In the genomic region with DNA sequence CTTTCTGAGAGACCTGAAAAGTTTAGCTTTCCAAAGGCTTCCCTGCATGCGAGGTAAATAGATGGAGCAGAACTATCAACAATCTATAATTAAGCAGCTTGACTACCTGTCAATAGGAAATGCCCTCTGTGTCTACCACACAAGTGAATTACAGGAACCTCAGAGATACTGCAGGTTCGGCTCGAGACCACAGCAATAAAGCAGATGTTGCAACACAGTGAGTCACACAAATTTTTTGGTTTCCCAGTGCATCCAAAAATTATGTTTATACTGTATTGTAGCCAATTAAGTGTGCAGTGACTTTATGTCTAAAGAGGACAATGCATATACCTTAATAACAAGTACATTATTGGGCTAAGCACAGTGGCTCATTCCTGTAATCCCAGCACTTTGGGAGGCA, we compare ENCODE assay signal across 13 cellular contexts.
A peak's percentile ranks its signal among the peaks of the same experiment; 100 is the strongest.
DNase-seq lines count a peak whose midpoint lies in the region; ATAC-seq and TF ChIP-seq lines count a peak whose summit lies in the region.
"Had no signal": no experiment of that assay in that cellular context is flagged by ENCODE, and none has a peak within 500 bp of the region (broad histone marks: within the 10 kb centered on the region; RNA-seq: fewer than 3 reads in every experiment).

No MANE protein-coding gene starts in this region.

- H3K4me3 ChIP-seq in cardiac fibroblast (replicated peaks in 1 of 2; ENCODE audit: low read depth in 2 of 2, low read length in 2 of 2): no peak overlapping the region
- no peak overlapping the region for H3K4me3 ChIP-seq in naive thymus-derived CD4-positive, alpha-beta T cell (ENCODE audit: low read length)
- H3K4me3 ChIP-seq: suprapubic skin had no signal

- no peak overlapping the region for H3K27ac ChIP-seq in naive thymus-derived CD4-positive, alpha-beta T cell (ENCODE audit: low read depth, low read length)
- H3K27ac ChIP-seq: suprapubic skin had no signal

- H3K27me3 ChIP-seq in naive thymus-derived CD4-positive, alpha-beta T cell (ENCODE audit: control insufficient read depth in 2 of 2, insufficient read depth in 2 of 2, low read length in 2 of 2): no peaks in the 10 kb centered on the region
- H3K27me3 ChIP-seq: suprapubic skin had no signal

- H3K4me1 ChIP-seq in naive thymus-derived CD4-positive, alpha-beta T cell (ENCODE audit: control insufficient read depth in 2 of 2, insufficient read depth in 2 of 2, low read length in 2 of 2): no peaks in the 10 kb centered on the region

- no peaks in the 10 kb centered on the region for H3K9me3 ChIP-seq in naive thymus-derived CD4-positive, alpha-beta T cell (ENCODE audit: control insufficient read depth in 2 of 3, low read length in 3 of 3)
- H3K9me3 ChIP-seq: suprapubic skin had no signal

- peaks cover 0 to 3% (median 0%) of the 10 kb centered on the region in 5 donors for H3K27me3 Mint-ChIP-seq in naive thymus-derived CD4-positive, alpha-beta T cell
- H3K27me3 Mint-ChIP-seq: central memory CD8-positive, alpha-beta T cell had no signal

- H3K9me3 Mint-ChIP-seq in naive thymus-derived CD4-positive, alpha-beta T cell: peaks cover 0 to 8% (median 0%) of the 10 kb centered on the region in 11 donors

- no peaks in the 10 kb centered on the region for H3K36me3 ChIP-seq in naive thymus-derived CD4-positive, alpha-beta T cell (ENCODE audit: control insufficient read depth in 2 of 3, insufficient read depth in 3 of 3, low read length in 3 of 3)
- H3K36me3 ChIP-seq: suprapubic skin had no signal

- peaks cover 0 to 19% (median 12%) of the 10 kb centered on the region in 7 donors for H3K4me1 Mint-ChIP-seq in naive thymus-derived CD4-positive, alpha-beta T cell
- H3K4me1 Mint-ChIP-seq: central memory CD8-positive, alpha-beta T cell had no signal

- CTCF ChIA-PET in naive thymus-derived CD4-positive, alpha-beta T cell (lab: Charles Lee): no interaction called here

- no peak overlapping the region for H3K27ac Mint-ChIP-seq in naive thymus-derived CD4-positive, alpha-beta T cell
- H3K27ac Mint-ChIP-seq: nephron had no signal

- peak; percentile 64 for DNase-seq in GM04504 (ENCODE audit: low read depth)
- DNase-seq in MV-4-11 (lab: John Stamatoyannopoulos, UW): peak; percentile 58
- DNase-seq in cardiac fibroblast (ENCODE audit: low read depth in 2 of 2): peak; percentile 78 to 91
- no peak for DNase-seq in naive thymus-derived CD4-positive, alpha-beta T cell
- DNase-seq in GM10266 (ENCODE audit: extremely low spot score): no peak
- DNase-seq in GM20000 (ENCODE audit: low spot score): no peak
- DNase-seq: NCI-H2171 treated with DMSO at 0.1 percent for 48 hours; stimulated activated CD4-positive, alpha-beta T cell treated with anti-CD3 and anti-CD28 coated beads, Interleukin-4, amount 100 ng/mL, for 1 hour had no signal

- POLR2A ChIA-PET in naive thymus-derived CD4-positive, alpha-beta T cell (lab: Charles Lee): no interaction called here

- TF ChIP-seq CTCF in cardiac fibroblast (IDR thresholded peaks at IDR 0.05; ENCODE audit: low read depth, low read length): no peak
- TF ChIP-seq CTCF in GM10266 (IDR thresholded peaks at IDR 0.05; ENCODE audit: control insufficient read depth, insufficient read depth, low read depth, missing control alignments): no peak
- TF ChIP-seq CTCF in GM20000 (IDR thresholded peaks at IDR 0.05; ENCODE audit: extremely low read depth, missing control alignments): no peak

- peaks cover 0 to 12% (median 0%) of the 10 kb centered on the region in 5 donors for H3K36me3 Mint-ChIP-seq in naive thymus-derived CD4-positive, alpha-beta T cell

- no peak overlapping the region for H3K4me3 Mint-ChIP-seq in naive thymus-derived CD4-positive, alpha-beta T cell
- H3K4me3 Mint-ChIP-seq: central memory CD8-positive, alpha-beta T cell; nephron had no signal

- intact Hi-C loops in naive thymus-derived CD4-positive, alpha-beta T cell (cut with micrococcal nuclease): no loop called here

- peak; percentile 18 for ATAC-seq in naive thymus-derived CD4-positive, alpha-beta T cell
- ATAC-seq in HG03139 (IDR thresholded peaks at IDR 0.05; ENCODE audit: unreplicated experiment) (no peak), HG02759 (IDR thresholded peaks at IDR 0.05; ENCODE audit: unreplicated experiment) (no peak)

Comparison
In these comparisons a context has a peak if more than half of its experiments do, and no peak if none do; other contexts are left out.
1. DNase-seq: peak in GM04504 (single experiment), MV-4-11 (single experiment) and cardiac fibroblast (2 of 2); none in naive thymus-derived CD4-positive, alpha-beta T cell (0 of 9), GM10266 (single experiment) and GM20000 (single experiment).